Comparison of ENCODE assay signal across 40 cellular contexts in genomic region chr6:41231246-41231645, GRCh38. TPM values are rescaled to one million over a fixed set of nuclear protein-coding genes. Genes with fewer than 3 reads are reported as not detected.
A peak's percentile ranks its signal among the peaks of the same experiment; 100 is the strongest.
DNase-seq lines count a peak whose midpoint lies in the region; ATAC-seq and TF ChIP-seq lines count a peak whose summit lies in the region.
"Had no signal": no experiment of that assay in that cellular context is flagged by ENCODE, and none has a peak within 500 bp of the region (broad histone marks: within the 10 kb centered on the region; RNA-seq: fewer than 3 reads in every experiment).

No MANE protein-coding gene starts in this region.

- ATAC-seq in GM21717 (IDR thresholded peaks at IDR 0.05; ENCODE audit: unreplicated experiment), result no peak
- ATAC-seq in GM21390 (IDR thresholded peaks at IDR 0.05; ENCODE audit: unreplicated experiment), result no peak
- ATAC-seq in GM23338, result no peak
- ATAC-seq: A549; CD8-positive, alpha-beta T cell had no signal

- TF ChIP-seq RAD21 in Ishikawa (IDR thresholded peaks at IDR 0.05; ENCODE audit: low read depth), result no peak

- H2AFZ ChIP-seq in GM23338, result no peak overlapping the region

- DNase-seq in coronary artery (ENCODE audit: low spot score), result peak; percentile 17
- DNase-seq in esophagus muscularis mucosa (ENCODE audit: extremely low spot score), result peak; percentile 42
- no peak for DNase-seq in nephron progenitor cell
- no peak for DNase-seq in activated T-cell treated with anti-CD3 and anti-CD28 coated beads for 4 hours
- DNase-seq in GM23338 (ENCODE audit: low spot score), result no peak
- DNase-seq: 8988T; ACHN; AML-193; BE2C; C1 segment of cervical spinal cord; Caco-2; Calu3; CD4-positive, alpha-beta memory T cell; CD4-positive, alpha-beta T cell; CD4-positive, CD25-positive, alpha-beta regulatory T cell; CD8-positive, alpha-beta memory T cell; CD8-positive, alpha-beta T cell; COR-L47; DMS 273 treated with DMSO at 0.1 percent for 48 hours; DMS153; DMS53; DMS79; DMS79 treated with DMSO at 0.1 percent for 48 hours; DND-41; EL had no signal

- no peaks in the 10 kb centered on the region for H3F3A ChIP-seq in GM23338 (replicated peaks; ENCODE audit: low read depth)

- WGBS in esophagus muscularis mucosa, result 55% methylated on average over 5 of the region's 5 CpGs

- H3K36me3 ChIP-seq in esophagus muscularis mucosa, result no peaks in the 10 kb centered on the region
- H3K36me3 ChIP-seq in GM23338 (ENCODE audit: insufficient read depth), result no peaks in the 10 kb centered on the region
- H3K36me3 ChIP-seq: BE2C; BLaER1; BLaER1 treated with 17β-estradiol and CSF1 and Interleukin-3, amounts not matched to agents 10 nM and 100 nM had no signal

- H3K9me3 Mint-ChIP-seq in nephron progenitor cell (no peaks in the 10 kb centered on the region), GM23338 (no peaks in the 10 kb centered on the region)
- H3K9me3 Mint-ChIP-seq: CD4-positive, alpha-beta T cell; CD8-positive, alpha-beta memory T cell; CD8-positive, alpha-beta T cell had no signal

- no peak overlapping the region for H3K4me3 ChIP-seq in coronary artery
- H3K4me3 ChIP-seq in esophagus muscularis mucosa, result no peak overlapping the region
- no peak overlapping the region for H3K4me3 ChIP-seq in GM23338
- H3K4me3 ChIP-seq: A549; BLaER1; BLaER1 treated with 17β-estradiol and CSF1 and Interleukin-3, amounts not matched to agents 10 nM and 100 nM had no signal

- H3K9me3 ChIP-seq in esophagus muscularis mucosa, result no peaks in the 10 kb centered on the region
- H3K9me3 ChIP-seq: A549; BE2C; BLaER1; BLaER1 treated with 17β-estradiol and CSF1 and Interleukin-3, amounts not matched to agents 10 nM and 100 nM; Caco-2 had no signal

- H3K4me3 Mint-ChIP-seq in nephron progenitor cell (no peak overlapping the region), GM23338 (no peak overlapping the region)
- H3K4me3 Mint-ChIP-seq: B cell; CD14-positive monocyte; CD4-positive, alpha-beta memory T cell; CD4-positive, alpha-beta T cell; CD4-positive, CD25-positive, alpha-beta regulatory T cell; CD8-positive, alpha-beta T cell had no signal

- H3K27me3 ChIP-seq in esophagus muscularis mucosa (peaks cover 0 to 36% (median 7%) of the 10 kb centered on the region in 4 donors), GM23338 (ENCODE audit: insufficient read depth) (no peaks in the 10 kb centered on the region)
- H3K27me3 ChIP-seq: BLaER1; BLaER1 treated with 17β-estradiol and CSF1 and Interleukin-3, amounts not matched to agents 10 nM and 100 nM had no signal

- H3K4me1 Mint-ChIP-seq in nephron progenitor cell (peaks cover 17% of the 10 kb centered on the region), GM23338 (peaks cover 11% of the 10 kb centered on the region)

- H3K4me1 ChIP-seq in esophagus muscularis mucosa, result no peaks in the 10 kb centered on the region
- H3K4me1 ChIP-seq in GM23338 (ENCODE audit: insufficient read depth), result no peaks in the 10 kb centered on the region; the same call in 1 of the 2 replicates
- H3K4me1 ChIP-seq: A549, BE2C, BLaER1, Caco-2 had no signal

- H3K27me3 Mint-ChIP-seq in nephron progenitor cell (ENCODE audit: low read depth, poor library complexity) (peaks cover 41% of the 10 kb centered on the region), GM23338 (ENCODE audit: insufficient read depth, low read depth, poor library complexity) (peaks cover 2% of the 10 kb centered on the region)

- peak overlapping the region; percentile 9 for H3K27ac Mint-ChIP-seq in nephron progenitor cell
- no peak overlapping the region for H3K27ac Mint-ChIP-seq in GM23338
- H3K27ac Mint-ChIP-seq: B cell; CD14-positive monocyte; CD4-positive, alpha-beta T cell; CD4-positive, CD25-positive, alpha-beta regulatory T cell; CD8-positive, alpha-beta T cell had no signal

- H3K36me3 Mint-ChIP-seq in nephron progenitor cell (ENCODE audit: low read depth) (no peaks in the 10 kb centered on the region), GM23338 (ENCODE audit: low read depth) (no peaks in the 10 kb centered on the region)
- H3K36me3 Mint-ChIP-seq: CD4-positive, alpha-beta memory T cell; CD4-positive, CD25-positive, alpha-beta regulatory T cell; CD8-positive, alpha-beta T cell had no signal

- TF ChIP-seq CTCF in coronary artery (IDR thresholded peaks at IDR 0.05) (no peak), esophagus muscularis mucosa (IDR thresholded peaks at IDR 0.05) (no peak), nephron progenitor cell (IDR thresholded peaks at IDR 0.05) (no peak), GM23338 (conservative IDR thresholded peaks at IDR 0.05; ENCODE audit: low read depth in 2 of 2) (no peak)

- H3K79me2 ChIP-seq in GM23338 (replicated peaks; ENCODE audit: insufficient read depth), result no peaks in the 10 kb centered on the region

- intact Hi-C loops in esophagus muscularis mucosa (cut with DNase I), result no loop called here

- TF ChIP-seq EP300 in Ishikawa (IDR thresholded peaks at IDR 0.05; ENCODE audit: borderline replicate concordance) (peak; percentile 49; the same call in 1 of the 2 replicates), esophagus muscularis mucosa (IDR thresholded peaks at IDR 0.05) (no peak)

- H4K20me1 ChIP-seq in GM23338 (replicated peaks; ENCODE audit: insufficient read depth), result no peaks in the 10 kb centered on the region
- H4K20me1 ChIP-seq: BLaER1; BLaER1 treated with 17β-estradiol and CSF1 and Interleukin-3, amounts not matched to agents 10 nM and 100 nM had no signal

- no peak for TF ChIP-seq POLR2A in esophagus muscularis mucosa (IDR thresholded peaks at IDR 0.05; ENCODE audit: low read depth)

- H3K27ac ChIP-seq in coronary artery (no peak overlapping the region), esophagus muscularis mucosa (replicated peaks in 1 of 4) (no peak overlapping the region), GM23338 (ENCODE audit: low read depth) (no peak overlapping the region)
- H3K27ac ChIP-seq: 22Rv1; A549; BLaER1; BLaER1 treated with 17β-estradiol and CSF1 and Interleukin-3, amounts not matched to agents 10 nM and 100 nM; C4-2B had no signal

- no peak overlapping the region for H3K4me2 ChIP-seq in GM23338
- H3K4me2 ChIP-seq: A549; BLaER1; BLaER1 treated with 17β-estradiol and CSF1 and Interleukin-3, amounts not matched to agents 10 nM and 100 nM had no signal

- H3K9me2 ChIP-seq in GM23338 (ENCODE audit: insufficient read depth), result no peaks in the 10 kb centered on the region

TF ChIP-seq in Ishikawa, 13 proteins besides CTCF, POLR2A, EP300 and RAD21 (continues in another document):
- TF ChIP-seq YY1 (IDR thresholded peaks at IDR 0.05; ENCODE audit: low read depth) (no peak), MAX (IDR thresholded peaks at IDR 0.05) (no peak), TCF12 (IDR thresholded peaks at IDR 0.05; ENCODE audit: low read depth) (peak; percentile 45; the same call in 1 of the 2 replicates)
- TF ChIP-seq, protein P1, sequence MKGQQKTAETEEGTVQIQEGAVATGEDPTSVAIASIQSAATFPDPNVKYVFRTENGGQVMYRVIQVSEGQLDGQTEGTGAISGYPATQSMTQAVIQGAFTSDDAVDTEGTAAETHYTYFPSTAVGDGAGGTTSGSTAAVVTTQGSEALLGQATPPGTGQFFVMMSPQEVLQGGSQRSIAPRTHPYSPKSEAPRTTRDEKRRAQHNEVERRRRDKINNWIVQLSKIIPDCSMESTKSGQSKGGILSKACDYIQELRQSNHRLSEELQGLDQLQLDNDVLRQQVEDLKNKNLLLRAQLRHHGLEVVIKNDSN (IDR thresholded peaks at IDR 0.05), result no peak

TF ChIP-seq in GM23338, 12 proteins besides CTCF, POLR2A, EP300 and RAD21 (continues in another document):
- TF ChIP-seq NANOG (IDR thresholded peaks at IDR 0.05; ENCODE audit: borderline replicate concordance), result no peak
- TF ChIP-seq EZH2phosphoT487 (IDR thresholded peaks at IDR 0.05; ENCODE audit: unreplicated experiment), result no peak
- TF ChIP-seq EZH2 (IDR thresholded peaks at IDR 0.05; ENCODE audit: low read depth, unreplicated experiment), result no peak
- TF ChIP-seq ZNF114 (CRISPR knock-in tag; IDR thresholded peaks at IDR 0.05), result no peak
- TF ChIP-seq ETS1 (IDR thresholded peaks at IDR 0.05), result no peak

RNA-seq across cellular contexts. Expression of gene TREML4, which starts 3.1 kb away (rescaled TPM):
- total RNA-seq in esophagus muscularis mucosa, result not detected
- not detected in 2 replicates for total RNA-seq in GM23338 (2014; rRNA removed; shearing (Covaris generic))
- polyA plus RNA-seq in GM23338 (2016; fragmentation: Nextera tagmentation; extraction: Ambion mirVana), result not detected in 2 replicates
- total RNA-seq: A172; A673; B cell; Caco-2; Calu3; CD4-positive, alpha-beta memory T cell; CD4-positive, alpha-beta T cell; CD4-positive, CD25-positive, alpha-beta regulatory T cell; CD8-positive, alpha-beta memory T cell; CD8-positive, alpha-beta T cell; Daoy had no signal
- polyA plus RNA-seq: A549; AG04450; BJ; CD14-positive monocyte; CD4-positive, alpha-beta memory T cell; CD4-positive, CD25-positive, alpha-beta regulatory T cell; CD8-positive, alpha-beta memory T cell had no signal

RNA-seq across cellular contexts. Expression of gene TREML2, which starts 30.3 kb away (rescaled TPM):
- total RNA-seq in esophagus muscularis mucosa, result under 1 TPM in 1 of 4 donors, not detected in 3; 0.66 TPM
- total RNA-seq in GM23338 (2014; rRNA removed; shearing (Covaris generic)), result 0.07 TPM in 1 of 2 replicates, not detected in the other
- polyA plus RNA-seq in GM23338 (2016; fragmentation: Nextera tagmentation; extraction: Ambion mirVana), result 0.19 TPM in 1 of 2 replicates, not detected in the other
- total RNA-seq: A172, A673, Caco-2, Calu3, Daoy had no signal
- polyA plus RNA-seq: A549, AG04450, BJ had no signal

RNA-seq across cellular contexts. Expression of gene TREM1, which starts 55.2 kb away (rescaled TPM):
- total RNA-seq in esophagus muscularis mucosa, result 1 to 10 TPM; 1.1 to 9.3 (median 1.2) TPM
- total RNA-seq in GM23338 (2014; rRNA removed; shearing (Covaris generic)), result not detected in 2 replicates
- not detected in 2 replicates for polyA plus RNA-seq in GM23338 (2016; fragmentation: Nextera tagmentation; extraction: Ambion mirVana)
- total RNA-seq: A172; A673; B cell; Caco-2; CD4-positive, alpha-beta memory T cell; CD4-positive, CD25-positive, alpha-beta regulatory T cell; CD8-positive, alpha-beta memory T cell; Daoy had no signal
- polyA plus RNA-seq: A549; AG04450; CD4-positive, alpha-beta memory T cell; CD8-positive, alpha-beta memory T cell had no signal

Comparison
In these comparisons a context has a peak if more than half of its experiments do, and no peak if none do; other contexts are left out.
1. DNase-seq: peak in coronary artery (single experiment) and esophagus muscularis mucosa (single experiment); none in nephron progenitor cell (single experiment), activated T-cell treated with anti-CD3 and anti-CD28 coated beads for 4 hours (single experiment) and GM23338 (single experiment).